16 cellular contexts compared by ENCODE assay signal in the genomic region with DNA sequence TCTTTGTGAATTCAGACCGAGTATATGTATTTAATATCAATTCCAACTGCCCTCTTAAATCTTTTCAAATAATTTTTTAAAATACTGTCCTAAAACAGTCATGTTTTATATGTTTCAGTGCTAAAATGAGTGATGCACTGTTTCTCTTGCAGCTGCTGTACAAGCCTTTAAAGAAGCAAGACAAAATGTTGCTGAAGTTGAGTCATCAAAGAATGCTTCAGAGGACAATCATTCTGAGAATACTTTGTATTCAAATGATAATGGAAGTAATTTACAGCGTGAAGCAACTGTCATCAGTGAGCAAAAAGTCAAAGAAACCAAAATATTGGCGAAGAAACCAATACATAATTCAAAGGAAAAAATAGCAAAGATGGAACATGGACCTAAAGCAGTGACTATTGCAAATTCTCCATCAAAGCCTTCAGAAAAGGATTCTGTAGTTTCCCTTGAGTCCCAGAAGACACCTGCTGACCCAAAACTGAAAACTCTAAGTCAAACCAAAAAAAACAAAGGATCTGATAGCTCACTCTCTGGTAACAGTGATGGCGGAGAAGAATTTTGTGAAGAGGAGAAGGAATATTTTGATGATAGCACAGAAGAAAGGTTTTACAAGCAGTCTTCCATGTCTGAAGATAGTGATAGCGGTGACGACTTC. TPM values are rescaled to one million over a fixed set of nuclear protein-coding genes. Genes with fewer than 3 reads are reported as not detected.
DNase-seq lines count a peak whose midpoint lies in the region; ATAC-seq, FAIRE-seq and TF ChIP-seq lines count a peak whose summit lies in the region.
"Had no signal": no experiment of that assay in that cellular context is flagged by ENCODE, and none has a peak within 500 bp of the region (broad histone marks: within the 10 kb centered on the region; RNA-seq: fewer than 3 reads in every experiment).

No MANE protein-coding gene starts in this region.

- intact Hi-C loops in MCF 10A (cut with micrococcal nuclease) (no loop called here), breast epithelium (cut with DNase I; ENCODE audit: low total_unique reads) (no loop called here)

- H3K36me3 ChIP-seq in breast epithelium, result no peaks in the 10 kb centered on the region
- H3K36me3 ChIP-seq: uterus had no signal

- H3K27ac Mint-ChIP-seq in MCF 10A (ENCODE audit: low read depth, unreplicated experiment), result no peak overlapping the region
- peak overlapping the region in 1 of 2 donors; percentile 64 for H3K27ac Mint-ChIP-seq in stimulated activated naive CD8-positive, alpha-beta T cell treated with anti-CD3 and anti-CD28 coated beads, Interleukin-15, amount 100 ng/mL, for 72 hours

- H3K27me3 Mint-ChIP-seq in MCF 10A (ENCODE audit: insufficient read depth, unreplicated experiment), result no peaks in the 10 kb centered on the region
- no peaks in the 10 kb centered on the region for H3K27me3 Mint-ChIP-seq in stimulated activated naive CD8-positive, alpha-beta T cell treated with anti-CD3 and anti-CD28 coated beads, Interleukin-15, amount 100 ng/mL, for 72 hours

- no peak overlapping the region for H3K27ac ChIP-seq in breast epithelium
- H3K27ac ChIP-seq: psoas muscle, uterus had no signal

- no peak overlapping the region for H3K4me3 ChIP-seq in breast epithelium
- H3K4me3 ChIP-seq: psoas muscle, uterus had no signal

- H3K27me3 ChIP-seq in breast epithelium, result no peaks in the 10 kb centered on the region
- H3K27me3 ChIP-seq: uterus had no signal

- H3K36me3 Mint-ChIP-seq in MCF 10A (ENCODE audit: insufficient read depth, unreplicated experiment), result peaks cover 41% of the 10 kb centered on the region

- TF ChIP-seq CTCF in MCF 10A (IDR thresholded peaks at IDR 0.05; ENCODE audit: unreplicated experiment) (no peak), breast epithelium (IDR thresholded peaks at IDR 0.05) (no peak), GM10248 (IDR thresholded peaks at IDR 0.05; ENCODE audit: control extremely low read depth, extremely low read depth, low read depth, missing control alignments) (no peak)

- no peak for TF ChIP-seq POLR2A in breast epithelium (IDR thresholded peaks at IDR 0.05)

- H3K4me3 Mint-ChIP-seq in MCF 10A (ENCODE audit: unreplicated experiment), result no peak overlapping the region
- H3K4me3 Mint-ChIP-seq in stimulated activated naive CD8-positive, alpha-beta T cell treated with anti-CD3 and anti-CD28 coated beads, Interleukin-15, amount 100 ng/mL, for 72 hours, result peak overlapping the region in 1 of 2 donors; percentile 50
- H3K4me3 Mint-ChIP-seq: H9 had no signal

- FAIRE-seq in HTR-8/SVneo (lab: Jason Lieb, UNC), result no peak

- CTCF ChIA-PET in MCF 10A (lab: Yijun Ruan, JAX), result interaction anchor here (0.6 to 1.6 kb wide), 5 partner anchors 8 to 176 kb away, joined by 3 to 6 read pairs (median 4); no protein-coding TSS in a partner anchor
- CTCF ChIA-PET in GM10248 (lab: Yijun Ruan, JAX), result interaction anchor here (1.5 kb wide), 1 partner anchor 57 kb away, joined by 4 read pairs; no protein-coding TSS in a partner anchor

- H3K9me3 Mint-ChIP-seq in MCF 10A (ENCODE audit: unreplicated experiment), result no peaks in the 10 kb centered on the region
- peaks cover 0 to 5% of the 10 kb centered on the region in 2 donors for H3K9me3 Mint-ChIP-seq in stimulated activated naive CD8-positive, alpha-beta T cell treated with anti-CD3 and anti-CD28 coated beads, Interleukin-15, amount 100 ng/mL, for 72 hours
- H3K9me3 Mint-ChIP-seq: H9 had no signal

- H3K4me1 ChIP-seq in breast epithelium, result no peaks in the 10 kb centered on the region
- H3K4me1 ChIP-seq: psoas muscle, uterus had no signal

- H3K4me1 Mint-ChIP-seq in MCF 10A (ENCODE audit: insufficient read depth, unreplicated experiment), result peaks cover 5% of the 10 kb centered on the region
- peaks cover 9% of the 10 kb centered on the region for H3K4me1 Mint-ChIP-seq in stimulated activated naive CD8-positive, alpha-beta T cell treated with anti-CD3 and anti-CD28 coated beads, Interleukin-15, amount 100 ng/mL, for 72 hours

- POLR2A ChIA-PET in MCF 10A (lab: Yijun Ruan, JAX) (interaction anchor here (0.7 kb wide), 1 partner anchor 12 kb away, joined by 4 read pairs; no protein-coding TSS in a partner anchor), GM10248 (lab: Yijun Ruan, JAX) (no interaction called here)

- BruUV-seq in MCF 10A (replicated peaks; lab: Mats Ljungman, UMichigan), result TSS peak; percentile 56

- DNase-seq in MCF 10A (ENCODE audit: unreplicated experiment), result no peak
- DNase-seq in breast epithelium (ENCODE audit: low spot score in 2 of 2), result no peak
- DNase-seq in amniotic epithelial cell (ENCODE audit: low read depth), result peak; percentile 19
- DNase-seq in stimulated activated naive CD8-positive, alpha-beta T cell treated with anti-CD3 and anti-CD28 coated beads, Interleukin-15, amount 100 ng/mL, for 72 hours, result no peak
- no peak for DNase-seq in HTR-8/SVneo (ENCODE audit: insufficient read length, low spot score)
- no peak for DNase-seq in GM10248 (ENCODE audit: extremely low spot score)
- DNase-seq: DMS153; effector CD8-positive, alpha-beta T cell; H9; kidney; NCI-H146; psoas muscle; SHP77 treated with DMSO at 0.1 percent for 48 hours; uterus had no signal

- ATAC-seq in HG03342 (IDR thresholded peaks at IDR 0.05; ENCODE audit: unreplicated experiment), result peak; percentile 59
- ATAC-seq in stimulated activated naive CD8-positive, alpha-beta T cell treated with anti-CD3 and anti-CD28 coated beads, Interleukin-15, amount 100 ng/mL, for 72 hours, result peak; percentile 78
- ATAC-seq in GM18867 (IDR thresholded peaks at IDR 0.05; ENCODE audit: unreplicated experiment), result no peak
- ATAC-seq: psoas muscle had no signal

- no peaks in the 10 kb centered on the region for H3K9me3 ChIP-seq in breast epithelium
- H3K9me3 ChIP-seq: psoas muscle, uterus had no signal

RNA-seq across cellular contexts. Expression of a gene that starts 58.0 kb away (rescaled TPM):
- total RNA-seq in MCF 10A (2022), result 7.1 and 10.7 TPM in 2 replicates
- total RNA-seq in breast epithelium, result 100 to 1,000 TPM in 1 of 3 donors, 10 to 100 TPM in 2; 22.4 to 162 (median 35.4) TPM

RNA-seq across cellular contexts. Expression of a gene that starts 58.3 kb away (rescaled TPM):
- 18.0 and 21.4 TPM in 2 replicates for total RNA-seq in MCF 10A (2022)
- total RNA-seq in breast epithelium, result 10 to 100 TPM; 16.8 to 32.8 (median 21.3) TPM
